Comparison of ENCODE assay signal across 22 cellular contexts in genomic region chr17:50584749-50585148, GRCh38. TPM values are rescaled to one million over a fixed set of nuclear protein-coding genes. Genes with fewer than 3 reads are reported as not detected.
DNase-seq lines count a peak whose midpoint lies in the region; ATAC-seq, FAIRE-seq and TF ChIP-seq lines count a peak whose summit lies in the region.
"Had no signal": no experiment of that assay in that cellular context is flagged by ENCODE, and none has a peak within 500 bp of the region (broad histone marks: within the 10 kb centered on the region; RNA-seq: fewer than 3 reads in every experiment).

No MANE protein-coding gene starts in this region.

- H3K18ac ChIP-seq in H1 (ENCODE audit: extremely low read depth, low read length) (no peak overlapping the region), neuronal stem cell (ENCODE audit: low read length) (no peak overlapping the region), H9 (ENCODE audit: insufficient read length, low read depth, low read length) (no peak overlapping the region)

- peaks cover 18% of the 10 kb centered on the region for H3K27me3 Mint-ChIP-seq in H9 (ENCODE audit: low read depth)

- no peaks in the 10 kb centered on the region for H4K20me1 ChIP-seq in H1 (replicated peaks in 1 of 2; ENCODE audit: control insufficient read depth in 1 of 2, insufficient read depth in 2 of 2, low read length in 2 of 2)
- peaks cover 2% of the 10 kb centered on the region for H4K20me1 ChIP-seq in H9 (ENCODE audit: control insufficient read depth, insufficient read depth, insufficient read length)

- intact Hi-C loops in heart right ventricle (cut with DNase I) (no loop called here), colonic mucosa (cut with DNase I) (no loop called here)

- no peaks in the 10 kb centered on the region for H3K9me3 Mint-ChIP-seq in H9
- H3K9me3 Mint-ChIP-seq: IgD-negative memory B cell had no signal

- H2BK15ac ChIP-seq in H1 (ENCODE audit: low read length) (no peak overlapping the region; the same call in 1 of the 2 replicates), neuronal stem cell (ENCODE audit: low read length) (no peak overlapping the region), H9 (ENCODE audit: low read depth, low read length) (no peak overlapping the region)

- FAIRE-seq in H1 (lab: Jason Lieb, UNC): no peak

- H3K23ac ChIP-seq in H1 (ENCODE audit: insufficient read length) (no peak overlapping the region), neuronal stem cell (ENCODE audit: low read depth, low read length, poor library complexity) (no peak overlapping the region), H9 (ENCODE audit: insufficient read length, low read depth, low read length) (no peak overlapping the region)

- 76 to 88% methylated on average over 6 of the region's 6 CpGs for WGBS in heart right ventricle, 2 donors
- WGBS in H1 (ENCODE audit: extremely low coverage in 1 of 2, insufficient coverage in 1 of 2, insufficient read length in 1 of 2, insufficient replicate concordance in 2 of 2, low coverage in 1 of 2, low lambda C conversion rate in 2 of 2, missing lambda C conversion rate in 1 of 2), 2 experiments: 80% methylated on average over 5 of the region's 6 CpGs; no CpG with 5 or more reads in 1 of the 2 experiments
- WGBS in neuronal stem cell (ENCODE audit: extremely low coverage in 2 of 2, insufficient read length in 2 of 2, insufficient replicate concordance in 1 of 2), 2 donors: no CpG with 5 or more reads among the region's 6 CpGs
- WGBS in H9 (ENCODE audit: extremely low coverage, insufficient read length, low lambda C conversion rate): no CpG with 5 or more reads among the region's 6 CpGs

- CTCF ChIA-PET in H1 (lab: Charles Lee; ENCODE audit: partially characterized antibody): interaction anchor here (0.6 to 10.2 kb wide), 11 partner anchors 11 to 174 kb away, joined by 3 to 95 read pairs (median 6); no protein-coding TSS in a partner anchor

- no peak overlapping the region for H3K4me3 Mint-ChIP-seq in H9

- H4K5ac ChIP-seq in H1 (ENCODE audit: insufficient read length, low read depth, low read length): no peak overlapping the region
- H4K5ac ChIP-seq in H9 (ENCODE audit: insufficient read length, low read depth, low read length): no peak overlapping the region

- H3K4me1 ChIP-seq in right atrium auricular region (peaks cover 0 to 58% of the 10 kb centered on the region in 2 donors), heart right ventricle (peaks cover 6 to 35% (median 27%) of the 10 kb centered on the region in 9 donors), H1 (replicated peaks in 1 of 4; ENCODE audit: control insufficient read depth in 3 of 4, insufficient read depth in 4 of 4, low read length in 3 of 4) (peaks cover 0 to 20% (median 9%) of the 10 kb centered on the region in 4 experiments; a peak in 6 of 7 replicates), neuronal stem cell (ENCODE audit: control insufficient read depth in 2 of 2, insufficient read depth in 1 of 2, low read depth in 1 of 2, low read length in 2 of 2) (peaks cover 18 to 22% of the 10 kb centered on the region in 2 donors), colonic mucosa (no peaks in the 10 kb centered on the region), H9 (ENCODE audit: insufficient read depth, low read length) (no peaks in the 10 kb centered on the region; the same call in 1 of the 2 replicates)
- H3K4me1 ChIP-seq: HAP-1 had no signal

- H2BK12ac ChIP-seq in H1 (ENCODE audit: low read depth, low read length) (no peak overlapping the region), neuronal stem cell (ENCODE audit: low read length) (no peak overlapping the region), H9 (ENCODE audit: insufficient read length, low read depth, low read length) (no peak overlapping the region)

- no peak for TF ChIP-seq EP300 in H1 (IDR thresholded peaks at IDR 0.05; ENCODE audit: borderline replicate concordance in 1 of 2, low read depth in 2 of 2, low read length in 2 of 2)

- H2BK5ac ChIP-seq in H1 (ENCODE audit: low read depth, low read length): 0 out of 2 replicates have a peak overlapping the region, but pooled peaks have one; percentile 39
- no peak overlapping the region for H2BK5ac ChIP-seq in neuronal stem cell (ENCODE audit: low read length)
- H2BK5ac ChIP-seq in H9 (ENCODE audit: insufficient read length, low read length): no peak overlapping the region

- H3K23me2 ChIP-seq in H1 (ENCODE audit: low read depth, low read length) (no peaks in the 10 kb centered on the region), H9 (ENCODE audit: insufficient read length, low read depth, low read length, poor library complexity, severe bottlenecking) (no peaks in the 10 kb centered on the region)

- peak overlapping the region; percentile 84 to 94 for H3K27ac ChIP-seq in right atrium auricular region
- peak overlapping the region in 4 of 10 donors; percentile 4 to 72 (median 42) for H3K27ac ChIP-seq in heart right ventricle
- no peak overlapping the region for H3K27ac ChIP-seq in H1 (ENCODE audit: low read depth, low read length)
- no peak overlapping the region for H3K27ac ChIP-seq in neuronal stem cell (replicated peaks; ENCODE audit: low read length)
- H3K27ac ChIP-seq in colonic mucosa: no peak overlapping the region
- no peak overlapping the region for H3K27ac ChIP-seq in H9 (ENCODE audit: insufficient read length, low read depth, low read length)
- H3K27ac ChIP-seq: PC-9 had no signal

- no peaks in the 10 kb centered on the region for H3K9me3 ChIP-seq in right atrium auricular region
- H3K9me3 ChIP-seq in heart right ventricle: no peaks in the 10 kb centered on the region
- H3K9me3 ChIP-seq in H1 (ENCODE audit: insufficient read depth in 2 of 2, low read depth in 1 of 2, low read length in 1 of 2): no peaks in the 10 kb centered on the region
- no peaks in the 10 kb centered on the region for H3K9me3 ChIP-seq in neuronal stem cell (replicated peaks in 1 of 2; ENCODE audit: control insufficient read depth in 2 of 2, insufficient read depth in 1 of 2, low read depth in 1 of 2, low read length in 2 of 2)
- H3K9me3 ChIP-seq in colonic mucosa: no peaks in the 10 kb centered on the region
- no peaks in the 10 kb centered on the region for H3K9me3 ChIP-seq in H9 (ENCODE audit: control insufficient read depth, low read depth, low read length)
- H3K9me3 ChIP-seq: HAP-1 had no signal

- no peak overlapping the region for H3K56ac ChIP-seq in H1 (replicated peaks; ENCODE audit: insufficient read length, low read depth, low read length)
- H3K56ac ChIP-seq in H9 (ENCODE audit: insufficient read length, low read depth, low read length): no peak overlapping the region

- no peak overlapping the region for H3T11ph ChIP-seq in H9 (ENCODE audit: low read length)

- H3K4me2 ChIP-seq in H1 (ENCODE audit: insufficient read depth in 1 of 2, low read depth in 2 of 2, low read length in 2 of 2): no peak overlapping the region
- no peak overlapping the region for H3K4me2 ChIP-seq in neuronal stem cell (ENCODE audit: insufficient read depth, low read length, poor library complexity, severe bottlenecking)
- H3K4me2 ChIP-seq in H9 (ENCODE audit: insufficient read depth, insufficient read length, low read length): no peak overlapping the region

- no peak overlapping the region for H3K27ac Mint-ChIP-seq in H9
- H3K27ac Mint-ChIP-seq: CD14-positive monocyte, IgD-negative memory B cell had no signal

- H3K36me3 Mint-ChIP-seq in H9 (ENCODE audit: insufficient read depth in 1 of 3, low read depth in 3 of 3): peaks cover 0 to 4% (median 0%) of the 10 kb centered on the region in 3 experiments; a peak in 4 of 7 replicates
- H3K36me3 Mint-ChIP-seq: CD14-positive monocyte, IgD-negative memory B cell had no signal

- no peak for TF ChIP-seq CTCF in right atrium auricular region (IDR thresholded peaks at IDR 0.05)
- TF ChIP-seq CTCF in heart right ventricle (IDR thresholded peaks at IDR 0.05): no peak
- no peak for TF ChIP-seq CTCF in H1 (IDR thresholded peaks at IDR 0.05; ENCODE audit: control extremely low read depth in 1 of 3, insufficient read depth in 1 of 3, low read depth in 1 of 3, low read length in 3 of 3)
- TF ChIP-seq CTCF in colonic mucosa (IDR thresholded peaks at IDR 0.05): no peak
- TF ChIP-seq CTCF in H9 (conservative IDR thresholded peaks at IDR 0.05): no peak

- H3K79me1 ChIP-seq in H1 (ENCODE audit: low read depth, low read length) (no peaks in the 10 kb centered on the region), neuronal stem cell (ENCODE audit: low read depth, low read length) (no peaks in the 10 kb centered on the region), H9 (ENCODE audit: insufficient read depth, low read depth, low read length, poor library complexity, severe bottlenecking) (no peaks in the 10 kb centered on the region)

- ATAC-seq in heart right ventricle: no peak

- TF ChIP-seq RAD21 in H1 (IDR thresholded peaks at IDR 0.05 in 1 of 2, conservative IDR thresholded peaks at IDR 0.05 in 1 of 2; ENCODE audit: low read depth in 2 of 2, low read length in 2 of 2): no peak

- no peak overlapping the region; the same call in 1 of the 2 replicates for H4K8ac ChIP-seq in H1 (ENCODE audit: extremely low read depth, insufficient read depth, low read length)
- no peak overlapping the region for H4K8ac ChIP-seq in neuronal stem cell (ENCODE audit: low read depth, low read length)
- no peak overlapping the region for H4K8ac ChIP-seq in H9 (replicated peaks; ENCODE audit: insufficient read length, low read depth, low read length)

- H3K27me3 ChIP-seq in right atrium auricular region (no peaks in the 10 kb centered on the region), heart right ventricle (peaks cover 0 to 3% (median 0%) of the 10 kb centered on the region in 7 donors), H1 (replicated peaks in 1 of 4; ENCODE audit: control insufficient read depth in 3 of 4, extremely low read depth in 1 of 4, insufficient read depth in 3 of 4, low read length in 3 of 4) (no peaks in the 10 kb centered on the region; a peak in 1 of 7 replicates), neuronal stem cell (ENCODE audit: control insufficient read depth in 3 of 3, insufficient read depth in 3 of 3, low read depth in 1 of 3, low read length in 3 of 3) (no peaks in the 10 kb centered on the region), colonic mucosa (no peaks in the 10 kb centered on the region), H9 (ENCODE audit: insufficient read depth, low read length) (no peaks in the 10 kb centered on the region)

- H3K9ac ChIP-seq in H1 (replicated peaks in 1 of 4; ENCODE audit: extremely low read depth in 1 of 4, low read depth in 3 of 4, low read length in 3 of 4) (no peak overlapping the region), neuronal stem cell (ENCODE audit: low read depth, low read length, poor library complexity) (peak overlapping the region; percentile 7), colonic mucosa (ENCODE audit: low read depth in 2 of 2, low read length in 2 of 2) (no peak overlapping the region), H9 (ENCODE audit: extremely low read depth, insufficient read length, low read length) (no peak overlapping the region)

- H3K4me1 Mint-ChIP-seq in H9: peaks cover 37 to 58% of the 10 kb centered on the region in 2 experiments
- H3K4me1 Mint-ChIP-seq: CD14-positive monocyte had no signal

- no peaks in the 10 kb centered on the region for H3K36me3 ChIP-seq in right atrium auricular region
- H3K36me3 ChIP-seq in heart right ventricle: no peaks in the 10 kb centered on the region
- H3K36me3 ChIP-seq in H1 (ENCODE audit: control insufficient read depth in 2 of 4, insufficient read depth in 4 of 4, low read length in 3 of 4): no peaks in the 10 kb centered on the region
- no peaks in the 10 kb centered on the region for H3K36me3 ChIP-seq in neuronal stem cell (replicated peaks in 1 of 2; ENCODE audit: control insufficient read depth in 2 of 2, insufficient read depth in 2 of 2, low read length in 2 of 2)
- no peaks in the 10 kb centered on the region for H3K36me3 ChIP-seq in colonic mucosa
- H3K36me3 ChIP-seq: HAP-1 had no signal

- POLR2A ChIA-PET in H1 (lab: Charles Lee; ENCODE audit: partially characterized antibody): interaction anchor here (0.7 kb wide), 1 partner anchor 9 kb away, joined by 3 read pairs; no protein-coding TSS in a partner anchor

- no peak overlapping the region for H4K91ac ChIP-seq in H1 (replicated peaks; ENCODE audit: insufficient read length, low read length)
- H4K91ac ChIP-seq in neuronal stem cell (ENCODE audit: low read depth, low read length, poor library complexity): no peak overlapping the region
- H4K91ac ChIP-seq in H9 (ENCODE audit: insufficient read length, low read depth, low read length): no peak overlapping the region

- H3K4ac ChIP-seq in H1 (replicated peaks; ENCODE audit: insufficient read length, low read depth, low read length) (no peak overlapping the region), neuronal stem cell (ENCODE audit: low read length) (no peak overlapping the region), H9 (ENCODE audit: low read depth, low read length) (no peak overlapping the region)

- H3K14ac ChIP-seq in H1 (ENCODE audit: insufficient read length) (no peak overlapping the region), neuronal stem cell (ENCODE audit: low read length) (no peak overlapping the region), H9 (ENCODE audit: insufficient read depth, low read length) (no peak overlapping the region)

- no peak for TF ChIP-seq POLR2A in H1 (IDR thresholded peaks at IDR 0.05; ENCODE audit: control extremely low read depth in 1 of 2, low read depth in 2 of 2, low read length in 2 of 2)

- DNase-seq in right atrium auricular region (ENCODE audit: low spot score) (no peak), heart right ventricle (no peak), NCI-H69 (lab: John Stamatoyannopoulos, UW) (peak; percentile 45), H1 (ENCODE audit: low read depth in 1 of 2, low spot score in 2 of 2) (no peak), neuronal stem cell (ENCODE audit: low spot score) (no peak), colonic mucosa (no peak), H9 (no peak)
- no peak for DNase-seq in activated CD4-positive, alpha-beta T cell treated with anti-CD3 and anti-CD28 coated beads, Interleukin-2, amount 50 U/mL, for 48 hours
- DNase-seq: DND-41, Karpas-422, NCI-H1048, NCI-H1436 treated with DMSO at 0.1 percent for 48 hours, NCI-H2029 treated with DMSO at 0.1 percent for 48 hours, NCI-H524, SW 1271 had no signal

- H3K79me2 ChIP-seq in H1 (ENCODE audit: control insufficient read depth in 1 of 2, insufficient read depth in 2 of 2, low read length in 2 of 2): no peaks in the 10 kb centered on the region
- H3K79me2 ChIP-seq in H9 (ENCODE audit: insufficient read depth, low read length): no peaks in the 10 kb centered on the region

- H2BK120ac ChIP-seq in H1 (replicated peaks; ENCODE audit: low read depth, low read length) (no peak overlapping the region), neuronal stem cell (ENCODE audit: low read depth, low read length) (no peak overlapping the region), H9 (ENCODE audit: low read depth, low read length, poor library complexity, severe bottlenecking) (no peak overlapping the region)

- no peak overlapping the region for H2AK5ac ChIP-seq in H1 (ENCODE audit: low read depth, low read length)
- H2AK5ac ChIP-seq in neuronal stem cell (ENCODE audit: low read depth, low read length): peak overlapping the region; percentile 49
- no peak overlapping the region for H2AK5ac ChIP-seq in H9 (ENCODE audit: insufficient read length, low read length)

- no peak overlapping the region for H2AFZ ChIP-seq in H1 (ENCODE audit: low read length)
- no peak overlapping the region for H2AFZ ChIP-seq in neuronal stem cell (ENCODE audit: low read length)
- H2AFZ ChIP-seq in H9 (ENCODE audit: low read length): no peak overlapping the region
- H2AFZ ChIP-seq: PC-9 had no signal

- 0 out of 2 replicates have a peak overlapping the region, but pooled peaks have one; percentile 9 for H2BK20ac ChIP-seq in H1 (ENCODE audit: low read length)
- no peak overlapping the region for H2BK20ac ChIP-seq in H9 (ENCODE audit: low read depth, low read length, poor library complexity, severe bottlenecking)

- peak overlapping the region in 1 of 2 donors; percentile 31 for H3K4me3 ChIP-seq in right atrium auricular region
- no peak overlapping the region for H3K4me3 ChIP-seq in heart right ventricle
- no peak overlapping the region for H3K4me3 ChIP-seq in H1 (ENCODE audit: extremely low read depth in 1 of 4, insufficient read depth in 2 of 4, low read depth in 3 of 4, low read length in 4 of 4)
- no peak overlapping the region for H3K4me3 ChIP-seq in neuronal stem cell (ENCODE audit: low read length in 2 of 2)
- no peak overlapping the region for H3K4me3 ChIP-seq in colonic mucosa
- H3K4me3 ChIP-seq: HAP-1, PC-9 had no signal

RNA-seq across cellular contexts. Expression of gene CACNA1G, which starts 24.2 kb away (rescaled TPM):
- total RNA-seq in right atrium auricular region: 1 to 10 TPM; 4.3 to 6.2 TPM
- total RNA-seq in heart right ventricle: under 1 TPM; 0.14 to 0.46 (median 0.27) TPM
- polyA plus RNA-seq in heart right ventricle: under 1 TPM; 0.04 to 0.22 TPM
- 4.8 and 4.9 TPM in 2 replicates for total RNA-seq in H1 (2021; fragmentation: NEBNext Ultra II Directional; extraction: Animal tissue kit (Norgen Biotek cat#: 25700))
- 2.9 and 4.8 TPM in 2 replicates for polyA plus RNA-seq in H1 (2011; rRNA removed)
- 3.4 TPM for polyA plus RNA-seq in H1 (2011; cell fraction: cytosol; rRNA removed)
- polyA plus RNA-seq in H1 (2011; cell fraction: nucleus; rRNA removed): 10.8 TPM
- 4.0 to 4.7 TPM (median 4.5 TPM) in 4 replicates for polyA plus RNA-seq in H1 (2012, experiment 1 of 2)
- polyA plus RNA-seq in H1 (2012, experiment 2 of 2): 4.1 TPM
- 2.5 TPM for polyA plus RNA-seq in H1 (2013, experiment 1 of 2)
- polyA plus RNA-seq in H1 (2013, experiment 2 of 2): 2.6 TPM
- polyA minus RNA-seq in H1 (2011; rRNA and poly(A)+ RNA removed): 5.9 and 6.1 TPM in 2 replicates
- polyA minus RNA-seq in H1 (2011; cell fraction: cytosol; rRNA and poly(A)+ RNA removed): 3.8 TPM
- 7.7 TPM for polyA minus RNA-seq in H1 (2011; cell fraction: nucleus; rRNA and poly(A)+ RNA removed)
- polyA plus RNA-seq in neuronal stem cell (2013, experiment 1 of 2): 3.0 TPM
- 2.8 TPM for polyA plus RNA-seq in neuronal stem cell (2013, experiment 2 of 2)
- under 1 TPM; 0.07 to 0.19 TPM for total RNA-seq in colonic mucosa
- total RNA-seq in H9 (2021): 1.5 and 1.7 TPM in 2 replicates
- total RNA-seq: MCF 10A had no signal
- polyA plus RNA-seq: CD14-positive monocyte, IgD-negative memory B cell had no signal

RNA-seq across cellular contexts. Expression of gene SPATA20, which starts 37.8 kb away (rescaled TPM):
- total RNA-seq in right atrium auricular region (10 to 100 TPM; 42.8 to 59.3 TPM), heart right ventricle (10 to 100 TPM; 18.5 to 80.6 (median 63.3) TPM), colonic mucosa (10 to 100 TPM; 41.6 to 53.1 TPM), H9 (2021) (23.9 and 26.6 TPM in 2 replicates)
- polyA plus RNA-seq in heart right ventricle (10 to 100 TPM; 12.6 to 88.4 TPM), H1 (2011; rRNA removed) (17.5 and 23.2 TPM in 2 replicates)
- total RNA-seq in H1 (2021; fragmentation: NEBNext Ultra II Directional; extraction: Animal tissue kit (Norgen Biotek cat#: 25700)): 16.2 and 16.7 TPM in 2 replicates
- polyA plus RNA-seq in H1 (2011; cell fraction: cytosol; rRNA removed): 18.3 TPM
- polyA plus RNA-seq in H1 (2011; cell fraction: nucleus; rRNA removed): 124 TPM
- 10.5 to 22.8 TPM (median 22.0 TPM) in 4 replicates for polyA plus RNA-seq in H1 (2012, experiment 1 of 2)
- 15.5 TPM for polyA plus RNA-seq in H1 (2012, experiment 2 of 2)
- polyA plus RNA-seq in H1 (2013, experiment 1 of 2): 16.1 TPM
- polyA plus RNA-seq in H1 (2013, experiment 2 of 2): 14.2 TPM
- 9.0 and 10.5 TPM in 2 replicates for polyA minus RNA-seq in H1 (2011; rRNA and poly(A)+ RNA removed)
- polyA minus RNA-seq in H1 (2011; cell fraction: cytosol; rRNA and poly(A)+ RNA removed): 10.6 TPM
- polyA minus RNA-seq in H1 (2011; cell fraction: nucleus; rRNA and poly(A)+ RNA removed): 32.9 TPM
- polyA plus RNA-seq in neuronal stem cell (2013, experiment 1 of 2): 17.6 TPM
- 18.9 TPM for polyA plus RNA-seq in neuronal stem cell (2013, experiment 2 of 2)

RNA-seq across cellular contexts. Expression of gene ABCC3, which starts 49.9 kb away (rescaled TPM):
- total RNA-seq in right atrium auricular region (1 to 10 TPM; 1.4 to 4.5 TPM), heart right ventricle (1 to 10 TPM in 6 of 10 donors, under 1 TPM in 3, not detected in 1; 0.23 to 5.7 (median 1.1) TPM), colonic mucosa (100 to 1,000 TPM; 187 to 226 TPM), H9 (2021) (0.31 and 0.59 TPM in 2 replicates)
- polyA plus RNA-seq in heart right ventricle (1 to 10 TPM in 1 of 2 donors, under 1 TPM in 1; 0.41 to 2.0 TPM), H1 (2011; rRNA removed) (0.22 and 0.35 TPM in 2 replicates)
- total RNA-seq in H1 (2021; fragmentation: NEBNext Ultra II Directional; extraction: Animal tissue kit (Norgen Biotek cat#: 25700)): 0.37 and 0.71 TPM in 2 replicates
- polyA plus RNA-seq in H1 (2011; cell fraction: cytosol; rRNA removed): 0.40 TPM
- 2.4 TPM for polyA plus RNA-seq in H1 (2011; cell fraction: nucleus; rRNA removed)
- 0.54 to 0.84 TPM (median 0.60 TPM) in 4 replicates for polyA plus RNA-seq in H1 (2012, experiment 1 of 2)
- polyA plus RNA-seq in H1 (2012, experiment 2 of 2): 0.17 TPM
- 0.20 TPM for polyA plus RNA-seq in H1 (2013, experiment 1 of 2)
- polyA plus RNA-seq in H1 (2013, experiment 2 of 2): 0.37 TPM
- 0.35 and 1.1 TPM in 2 replicates for polyA minus RNA-seq in H1 (2011; rRNA and poly(A)+ RNA removed)
- 1.5 TPM for polyA minus RNA-seq in H1 (2011; cell fraction: cytosol; rRNA and poly(A)+ RNA removed)
- 0.40 TPM for polyA minus RNA-seq in H1 (2011; cell fraction: nucleus; rRNA and poly(A)+ RNA removed)
- polyA plus RNA-seq in neuronal stem cell (2013, experiment 1 of 2): 0.26 TPM
- 0.22 TPM for polyA plus RNA-seq in neuronal stem cell (2013, experiment 2 of 2)
- total RNA-seq: G401 had no signal

RNA-seq across cellular contexts. Expression of gene EPN3, which starts 52.2 kb away (rescaled TPM):
- 10 to 100 TPM in 1 of 2 donors, 1 to 10 TPM in 1; 4.5 to 13.3 TPM for total RNA-seq in right atrium auricular region
- total RNA-seq in heart right ventricle: 10 to 100 TPM in 5 of 10 donors, 1 to 10 TPM in 5; 5.2 to 21.5 (median 10.1) TPM
- 10 to 100 TPM in 1 of 2 donors, 1 to 10 TPM in 1; 3.0 to 18.9 TPM for polyA plus RNA-seq in heart right ventricle
- 5.8 and 7.9 TPM in 2 replicates for total RNA-seq in H1 (2021; fragmentation: NEBNext Ultra II Directional; extraction: Animal tissue kit (Norgen Biotek cat#: 25700))
- polyA plus RNA-seq in H1 (2011; rRNA removed): 6.7 and 8.1 TPM in 2 replicates
- 4.7 TPM for polyA plus RNA-seq in H1 (2011; cell fraction: cytosol; rRNA removed)
- polyA plus RNA-seq in H1 (2011; cell fraction: nucleus; rRNA removed): 9.8 TPM
- 4.6 to 8.1 TPM (median 4.8 TPM) in 4 replicates for polyA plus RNA-seq in H1 (2012, experiment 1 of 2)
- 18.3 TPM for polyA plus RNA-seq in H1 (2012, experiment 2 of 2)
- polyA plus RNA-seq in H1 (2013, experiment 1 of 2): 4.9 TPM
- polyA plus RNA-seq in H1 (2013, experiment 2 of 2): 5.5 TPM
- polyA minus RNA-seq in H1 (2011; rRNA and poly(A)+ RNA removed): 3.8 and 4.1 TPM in 2 replicates
- 5.2 TPM for polyA minus RNA-seq in H1 (2011; cell fraction: cytosol; rRNA and poly(A)+ RNA removed)
- polyA minus RNA-seq in H1 (2011; cell fraction: nucleus; rRNA and poly(A)+ RNA removed): 11.3 TPM
- 0.04 TPM for polyA plus RNA-seq in neuronal stem cell (2013, experiment 1 of 2)
- 0.07 TPM for polyA plus RNA-seq in neuronal stem cell (2013, experiment 2 of 2)
- total RNA-seq in colonic mucosa: 10 to 100 TPM; 18.3 to 79.8 TPM
- 1.9 and 2.2 TPM in 2 replicates for total RNA-seq in H9 (2021)
- total RNA-seq: HT1080 had no signal
- polyA plus RNA-seq: CD14-positive monocyte, IgD-negative memory B cell had no signal

Comparison
In these comparisons a context has a peak if more than half of its experiments do, and no peak if none do; other contexts are left out.
1. H3K27ac ChIP-seq: peak in right atrium auricular region (2 of 2); none in H1 (single experiment), neuronal stem cell (single experiment), colonic mucosa (single experiment) and H9 (single experiment).
2. RNA of gene ABCC3, which starts 49.9 kb away (total RNA-seq): 187 to 226 TPM in colonic mucosa; 1.4 to 4.5 TPM in right atrium auricular region, 0.23 to 5.7 TPM in heart right ventricle, 0.37 to 0.71 TPM in H1 and 0.31 to 0.59 TPM in H9; every median in the first group is over 10 times any median in the second.